1 cellular context compared by ENCODE assay signal in genomic region chr1:205775015-205775716, GRCh38.
A peak's percentile ranks its signal among the peaks of the same experiment; 100 is the strongest.
TF ChIP-seq lines count a peak whose summit lies in the region.

RAB29 (minus strand) TSS chr1:205775482; CDS start chr1:205774956, 526 bp downstream.

TF ChIP-seq in HepG2, 621 proteins besides CTCF, POLR2A, EP300 and RAD21 (continued from another document and continues in another):
- no peak; the same call in 1 of the 2 replicates for TF ChIP-seq ATF3 (CRISPR knock-in tag; IDR thresholded peaks at IDR 0.05)
- peak; percentile 94 for TF ChIP-seq BHLHE40 (IDR thresholded peaks at IDR 0.05; ENCODE audit: low read length)
- no peak for TF ChIP-seq ZBTB49 (CRISPR knock-in tag; IDR thresholded peaks at IDR 0.05; ENCODE audit: borderline replicate concordance)
- peak; percentile 52; the same call in 1 of the 2 replicates for TF ChIP-seq SNAPC4 (CRISPR knock-in tag; IDR thresholded peaks at IDR 0.05)
- no peak for TF ChIP-seq ZNF569 (CRISPR knock-in tag; IDR thresholded peaks at IDR 0.05; ENCODE audit: borderline replicate concordance)
- TF ChIP-seq ZNF10 (CRISPR knock-in tag; IDR thresholded peaks at IDR 0.05; ENCODE audit: borderline replicate concordance, low read depth) = no peak
- no peak for TF ChIP-seq ZSCAN22 (CRISPR knock-in tag; IDR thresholded peaks at IDR 0.05)
- TF ChIP-seq SOX5 (CRISPR knock-in tag; IDR thresholded peaks at IDR 0.05; ENCODE audit: borderline replicate concordance) = no peak
- TF ChIP-seq ATAD3A (CRISPR knock-in tag; IDR thresholded peaks at IDR 0.05) = no peak
- no peak for TF ChIP-seq PHB2 (IDR thresholded peaks at IDR 0.05; ENCODE audit: partially characterized antibody)
- TF ChIP-seq PPARG (CRISPR knock-in tag; conservative IDR thresholded peaks at IDR 0.05) = no peak
- TF ChIP-seq GRHL1 (CRISPR knock-in tag; conservative IDR thresholded peaks at IDR 0.05) = no peak
- TF ChIP-seq ZNF761 (CRISPR knock-in tag; conservative IDR thresholded peaks at IDR 0.05) = 0 out of 2 replicates have a peak, but pooled peaks have one; percentile 37
- TF ChIP-seq ZNF782 (CRISPR knock-in tag; IDR thresholded peaks at IDR 0.05; ENCODE audit: borderline replicate concordance) = no peak
- no peak for TF ChIP-seq ZNF20 (CRISPR knock-in tag; IDR thresholded peaks at IDR 0.05)
- TF ChIP-seq CHCHD3 (CRISPR knock-in tag; IDR thresholded peaks at IDR 0.05) = no peak
- TF ChIP-seq ZNF180 (CRISPR knock-in tag; IDR thresholded peaks at IDR 0.05; ENCODE audit: borderline replicate concordance, low read depth) = no peak
- TF ChIP-seq MBNL3 (CRISPR knock-in tag; conservative IDR thresholded peaks at IDR 0.05) = no peak
- no peak for TF ChIP-seq ATF7-NPFF (CRISPR knock-in tag; IDR thresholded peaks at IDR 0.05; ENCODE audit: low read depth)
- 0 out of 2 replicates have a peak, but pooled peaks have one; percentile 37 for TF ChIP-seq SMAD3 (CRISPR knock-in tag; IDR thresholded peaks at IDR 0.05)
- TF ChIP-seq ZNF431 (CRISPR knock-in tag; IDR thresholded peaks at IDR 0.05; ENCODE audit: borderline replicate concordance, low read depth) = no peak
- TF ChIP-seq RBM39 (IDR thresholded peaks at IDR 0.05; ENCODE audit: low read depth, low read length, poor library complexity, severe bottlenecking) = no peak
- TF ChIP-seq AFF4 (CRISPR knock-in tag; IDR thresholded peaks at IDR 0.05) = no peak
- no peak for TF ChIP-seq PHF5A (CRISPR knock-in tag; IDR thresholded peaks at IDR 0.05; ENCODE audit: low read depth, unreplicated experiment)
- no peak for TF ChIP-seq ZNF530 (CRISPR knock-in tag; IDR thresholded peaks at IDR 0.05; ENCODE audit: low read depth)
- no peak for TF ChIP-seq MTF2 (CRISPR knock-in tag; IDR thresholded peaks at IDR 0.05; ENCODE audit: borderline replicate concordance)
- TF ChIP-seq SRSF9 (IDR thresholded peaks at IDR 0.05; ENCODE audit: borderline replicate concordance, insufficient read depth, low read depth, low read length, poor library complexity, severe bottlenecking) = no peak
- no peak for TF ChIP-seq ZNF207 (IDR thresholded peaks at IDR 0.05; ENCODE audit: borderline replicate concordance)
- TF ChIP-seq USF2 (IDR thresholded peaks at IDR 0.05; ENCODE audit: low read depth, low read length) = peak; percentile 87
- peak; percentile 93; the same call in 1 of the 2 replicates for TF ChIP-seq USF2 (CRISPR knock-in tag; IDR thresholded peaks at IDR 0.05; ENCODE audit: borderline replicate concordance)
- TF ChIP-seq HNRNPLL (IDR thresholded peaks at IDR 0.05; ENCODE audit: low read depth, low read length, poor library complexity, severe bottlenecking) = peak; percentile 48
- no peak for TF ChIP-seq SYNCRIP (IDR thresholded peaks at IDR 0.05; ENCODE audit: insufficient read depth, low read depth, low read length)
- TF ChIP-seq HMGA1 (CRISPR knock-in tag; conservative IDR thresholded peaks at IDR 0.05) = no peak
- no peak for TF ChIP-seq ZNF772 (CRISPR knock-in tag; IDR thresholded peaks at IDR 0.05)
- no peak for TF ChIP-seq PLRG1 (conservative IDR thresholded peaks at IDR 0.05)
- peak; percentile 38; the same call in 1 of the 2 replicates for TF ChIP-seq ZNF350 (CRISPR knock-in tag; IDR thresholded peaks at IDR 0.05; ENCODE audit: borderline replicate concordance, low read depth)
- TF ChIP-seq ZNF800 (CRISPR knock-in tag; IDR thresholded peaks at IDR 0.05) = no peak
- TF ChIP-seq ZNF34 (CRISPR knock-in tag; IDR thresholded peaks at IDR 0.05; ENCODE audit: borderline replicate concordance) = no peak
- no peak for TF ChIP-seq ZNF460 (CRISPR knock-in tag; IDR thresholded peaks at IDR 0.05; ENCODE audit: borderline replicate concordance)
- TF ChIP-seq ZBTB8A (CRISPR knock-in tag; IDR thresholded peaks at IDR 0.05; ENCODE audit: borderline replicate concordance, low read depth) = no peak
- TF ChIP-seq ZNF773 (CRISPR knock-in tag; IDR thresholded peaks at IDR 0.05; ENCODE audit: borderline replicate concordance) = no peak
- no peak for TF ChIP-seq MNT (IDR thresholded peaks at IDR 0.05)
- TF ChIP-seq SETDB1 (CRISPR knock-in tag; IDR thresholded peaks at IDR 0.05; ENCODE audit: borderline replicate concordance) = no peak
- no peak for TF ChIP-seq RARG (CRISPR knock-in tag; IDR thresholded peaks at IDR 0.05; ENCODE audit: low read depth)
